Comparison of ENCODE assay signal across 2 cellular contexts in genomic region chr1:19664453-19665043, GRCh38.
A peak's percentile ranks its signal among the peaks of the same experiment; 100 is the strongest.
TF ChIP-seq lines count a peak whose summit lies in the region.

Gene HTR6 (plus strand): TSS chr1:19664875. CDS start chr1:19665754, 879 bp downstream.

TF ChIP-seq in SK-N-SH, 30 proteins besides CTCF, POLR2A, EP300 and RAD21:
- 0 out of 2 replicates have a peak, but pooled peaks have one; percentile 27 for TF ChIP-seq MXI1 (IDR thresholded peaks at IDR 0.05; ENCODE audit: low read depth, low read length)
- no peak for TF ChIP-seq SMC3 (IDR thresholded peaks at IDR 0.05; ENCODE audit: low read depth, low read length)

TF ChIP-seq in H1, 55 proteins besides CTCF, POLR2A, EP300 and RAD21:
- TF ChIP-seq RBBP5 (IDR thresholded peaks at IDR 0.05; ENCODE audit: borderline replicate concordance, low read depth, low read length) (no peak), GTF2F1 (IDR thresholded peaks at IDR 0.05; ENCODE audit: borderline replicate concordance, low read depth, low read length) (no peak), BACH1 (IDR thresholded peaks at IDR 0.05; ENCODE audit: low read length) (no peak), TEAD4 (IDR thresholded peaks at IDR 0.05; ENCODE audit: low read depth, low read length) (no peak), KDM1A (IDR thresholded peaks at IDR 0.05; ENCODE audit: borderline replicate concordance, low read length) (peak; percentile 88), RXRA (IDR thresholded peaks at IDR 0.05; ENCODE audit: insufficient read depth, low read depth, low read length) (no peak)
